Comparison of ENCODE assay signal across 16 cellular contexts in the genomic region with DNA sequence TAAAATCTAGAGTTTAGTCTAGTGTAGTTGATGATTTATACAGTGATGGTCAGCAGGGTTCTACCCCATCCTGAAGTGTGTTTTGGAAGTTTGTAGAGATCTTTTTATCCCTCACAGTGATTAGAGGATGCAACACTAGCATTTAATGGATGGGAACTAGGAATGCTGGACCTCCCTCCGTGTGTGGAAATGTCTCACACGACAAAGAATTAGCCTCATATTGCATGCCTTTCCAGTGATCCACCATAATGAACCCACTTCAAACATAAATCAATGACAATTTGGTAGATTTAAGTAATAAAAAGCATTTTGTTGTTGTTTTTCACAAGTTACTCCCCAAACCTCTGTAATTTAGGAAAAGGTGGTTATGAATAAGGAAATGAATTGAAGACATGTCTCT.
"Had no signal": no experiment of that assay in that cellular context is flagged by ENCODE, and none has a peak within 500 bp of the region (broad histone marks: within the 10 kb centered on the region; RNA-seq: fewer than 3 reads in every experiment).

No MANE protein-coding gene starts in this region.

- H3K27me3 ChIP-seq: neutrophil, spleen, testis had no signal

- DNase-seq: activated CD4-positive, alpha-beta T cell treated with anti-CD3 and anti-CD28 coated beads for 48 hours; activated CD8-positive, alpha-beta memory T cell treated with anti-CD3 and anti-CD28 coated beads, Interleukin-2, amount 50 U/mL, for 48 hours; activated CD8-positive, alpha-beta T cell treated with anti-CD3 and anti-CD28 coated beads, Interleukin-2, amount 10 ng/mL, durations not matched to agents 7 days and 5 days; effector CD4-positive, alpha-beta T cell; immature natural killer cell; left cardiac atrium; naive thymus-derived CD8-positive, alpha-beta T cell; right cardiac atrium; spleen; stimulated activated CD4-positive, alpha-beta T cell treated with anti-CD3 and anti-CD28 coated beads, Interleukin-2, amount 100 ng/mL, for 24 hours; testis had no signal

- H3K27ac ChIP-seq: coronary artery, epithelial cell of prostate, neutrophil, spleen, testis had no signal

- H3K36me3 ChIP-seq: neutrophil, spleen had no signal

- H3K4me3 ChIP-seq: coronary artery, lung, spleen, testis had no signal

- ATAC-seq: activated CD8-positive, alpha-beta T cell treated with anti-CD3 and anti-CD28 coated beads, Interleukin-2, amount 10 ng/mL, durations not matched to agents 7 days and 5 days; left cardiac atrium; naive thymus-derived CD8-positive, alpha-beta T cell; right cardiac atrium; WTC11 had no signal

- H3K4me1 ChIP-seq: spleen, testis had no signal

- H3K9me3 ChIP-seq: neutrophil, spleen, testis had no signal
